9 cellular contexts compared by ENCODE assay signal in the genomic region with DNA sequence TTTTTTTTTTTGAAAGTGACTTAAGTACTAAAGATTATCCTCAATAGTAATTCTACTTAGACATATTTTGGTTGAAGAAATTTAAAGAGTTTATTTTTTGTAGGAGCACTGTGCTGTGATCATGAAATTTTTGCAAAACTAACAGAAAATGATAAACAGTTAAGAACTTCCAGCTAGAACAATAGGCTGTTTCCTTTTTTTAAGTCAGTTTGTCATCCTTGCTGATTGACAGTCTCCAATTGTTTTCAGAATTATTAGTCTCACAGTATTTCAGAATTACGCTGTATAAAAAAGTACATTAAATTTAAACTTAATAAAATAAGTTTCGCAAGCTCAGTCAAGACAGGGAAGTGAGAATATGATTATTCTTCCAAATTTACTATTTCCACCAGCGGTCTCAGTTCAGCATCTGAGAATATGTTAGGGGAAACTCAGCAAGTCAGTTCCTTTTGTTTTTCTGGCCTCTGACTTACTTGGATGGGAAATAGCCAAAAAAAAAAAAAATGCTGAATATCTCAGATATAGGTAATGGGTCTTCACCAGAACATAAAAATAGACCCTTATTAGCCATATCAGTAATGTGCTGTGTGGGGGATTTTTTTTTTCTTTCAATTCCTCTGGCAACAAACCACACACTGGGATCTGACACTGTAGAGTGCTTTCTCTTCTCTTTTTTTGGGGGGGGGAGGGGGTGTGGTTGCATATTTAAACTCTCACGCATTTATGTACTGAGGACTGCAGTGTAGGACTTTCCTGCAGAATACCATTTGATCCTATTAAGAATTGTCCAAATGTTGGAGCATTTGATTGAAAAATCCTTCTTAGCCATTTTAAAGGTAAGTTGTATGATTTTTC. TPM values are rescaled to one million over a fixed set of nuclear protein-coding genes. Genes with fewer than 3 reads are reported as not detected.
DNase-seq lines count a peak whose midpoint lies in the region; ATAC-seq, FAIRE-seq and TF ChIP-seq lines count a peak whose summit lies in the region.
"Had no signal": no experiment of that assay in that cellular context is flagged by ENCODE, and none has a peak within 500 bp of the region (broad histone marks: within the 10 kb centered on the region; RNA-seq: fewer than 3 reads in every experiment).

A gene (plus strand): TSS at position 732 of the 855 bp plus-strand sequence. CDS start 8,099 bp downstream, outside the sequence.

- DNase-seq in esophagus muscularis mucosa (ENCODE audit: extremely low spot score): no peak
- peak; percentile 10 for DNase-seq in putamen (ENCODE audit: low spot score)
- no peak for DNase-seq in activated CD4-positive, CD25-positive, alpha-beta regulatory T cell (lab: John Stamatoyannopoulos, UW)
- DNase-seq in NCI-H1436 treated with DMSO at 0.1 percent for 48 hours (lab: John Stamatoyannopoulos, UW): no peak
- DNase-seq in NCI-H510A (lab: John Stamatoyannopoulos, UW): no peak
- DNase-seq in HTR-8/SVneo (ENCODE audit: insufficient read length, low spot score): no peak
- DNase-seq: DND-41 had no signal

- peak within 1 kb of the TSS; percentile 9 to 41 (median 16) for H3K4me3 ChIP-seq in esophagus muscularis mucosa

- H3K36me3 ChIP-seq in esophagus muscularis mucosa: no peaks in the 10 kb centered on the region

- WGBS in esophagus muscularis mucosa: 74% methylated on average over 4 of the region's 4 CpGs

- no peak for TF ChIP-seq EP300 in esophagus muscularis mucosa (IDR thresholded peaks at IDR 0.05)

- no peak for TF ChIP-seq CTCF in esophagus muscularis mucosa (IDR thresholded peaks at IDR 0.05)

- H3K27me3 ChIP-seq in esophagus muscularis mucosa: no peaks in the 10 kb centered on the region

- no peak for TF ChIP-seq POLR2A in esophagus muscularis mucosa (IDR thresholded peaks at IDR 0.05; ENCODE audit: low read depth)

- H3K27ac ChIP-seq in esophagus muscularis mucosa (replicated peaks in 1 of 4): no peak within 1 kb of the TSS

- ATAC-seq in GM19328 (IDR thresholded peaks at IDR 0.05; ENCODE audit: unreplicated experiment): peak; percentile 71
- ATAC-seq in HG03460 (IDR thresholded peaks at IDR 0.05; ENCODE audit: unreplicated experiment): peak; percentile 69

- intact Hi-C loops in esophagus muscularis mucosa (cut with DNase I): no loop called here

- peaks cover 0 to 30% (median 6%) of the 10 kb centered on the region in 4 donors for H3K4me1 ChIP-seq in esophagus muscularis mucosa

- FAIRE-seq in HTR-8/SVneo (lab: Jason Lieb, UNC): no peak

- H3K9me3 ChIP-seq in esophagus muscularis mucosa: no peaks in the 10 kb centered on the region

RNA-seq across cellular contexts. Expression of the gene that starts here (rescaled TPM):
- total RNA-seq in esophagus muscularis mucosa: 100 to 1,000 TPM in 1 of 4 donors, 10 to 100 TPM in 3; 61.0 to 148 (median 87.7) TPM
